Comparison of ENCODE assay signal across 12 cellular contexts in the genomic region with DNA sequence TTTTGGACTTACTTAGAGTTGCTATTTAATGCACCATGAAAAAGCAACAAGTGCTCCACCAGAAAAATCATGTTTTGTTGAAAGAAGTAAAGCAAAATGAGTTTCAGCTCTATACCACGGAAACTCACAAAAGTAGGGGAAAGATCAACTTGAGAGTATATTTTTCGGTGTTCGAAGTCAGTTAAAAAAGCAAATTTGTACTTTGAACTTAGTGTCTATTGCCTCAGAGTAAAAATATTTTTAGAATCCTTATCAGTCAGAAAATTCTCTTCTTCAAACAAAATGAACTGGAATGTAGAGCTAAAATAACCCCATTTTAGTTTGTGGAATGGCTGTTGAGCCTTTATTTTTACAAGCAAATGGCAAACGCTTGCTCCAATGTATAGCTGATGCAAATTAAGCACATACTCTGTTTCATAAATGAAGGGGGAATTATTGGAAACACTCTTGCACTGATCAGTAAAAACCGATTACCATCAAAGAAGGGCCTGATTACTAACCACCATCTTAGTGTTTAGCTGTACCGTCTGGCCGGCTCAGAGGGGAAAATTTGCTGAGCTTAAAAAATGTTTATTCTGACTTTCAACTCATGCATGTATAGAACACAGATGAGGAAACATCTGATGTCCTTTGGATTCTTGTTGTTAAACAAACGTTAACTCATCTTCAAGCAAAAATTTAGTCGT.
"Had no signal": no experiment of that assay in that cellular context is flagged by ENCODE, and none has a peak within 500 bp of the region (broad histone marks: within the 10 kb centered on the region; RNA-seq: fewer than 3 reads in every experiment).

No MANE protein-coding gene starts in this region.

- H3K27ac Mint-ChIP-seq: activated naive CD4-positive, alpha-beta T cell treated with anti-CD3 and anti-CD28 coated beads, Interleukin-2, amount 50 U/mL, for 24 hours; immature natural killer cell; natural killer cell treated with Interleukin-12 subunit alpha and Interleukin-12 subunit beta and Interleukin-15 and Interleukin-18, amount 100 ng/mL, for 72 hours had no signal

- H3K27me3 ChIP-seq: body of pancreas, stomach, tibial nerve had no signal

- H3K4me3 ChIP-seq: body of pancreas, stomach, tibial nerve had no signal

- H3K9me3 ChIP-seq: body of pancreas, stomach, tibial nerve had no signal

- H3K4me1 Mint-ChIP-seq: activated naive CD4-positive, alpha-beta T cell treated with anti-CD3 and anti-CD28 coated beads, Interleukin-2, amount 50 U/mL, for 24 hours; immature natural killer cell had no signal

- H3K4me1 ChIP-seq: stomach, tibial nerve had no signal

- H3K27ac ChIP-seq: body of pancreas, stomach, tibial nerve had no signal

- H3K36me3 ChIP-seq: stomach, tibial nerve had no signal

- H3K4me3 Mint-ChIP-seq: activated naive CD4-positive, alpha-beta T cell treated with anti-CD3 and anti-CD28 coated beads, Interleukin-2, amount 50 U/mL, for 24 hours; immature natural killer cell; natural killer cell treated with Interleukin-12 subunit alpha and Interleukin-12 subunit beta and Interleukin-15 and Interleukin-18, amount 100 ng/mL, for 72 hours had no signal

- ATAC-seq: activated CD4-positive, CD25-positive, alpha-beta regulatory T cell treated with anti-CD3 and anti-CD28 coated beads, Interleukin-2, amount 50 U/mL, for 24 hours; natural killer cell treated with Interleukin-12 subunit alpha and Interleukin-12 subunit beta and Interleukin-15 and Interleukin-18, amount 100 ng/mL, for 72 hours had no signal

- DNase-seq: activated effector memory CD4-positive, alpha-beta T cell treated with Interleukin-2 at 50 U/mL for 16 hours; activated T-cell treated with anti-CD3 and anti-CD28 coated beads, Interleukin-2, amount 50 U/mL, for 1 hour; glutamatergic neuron; immature natural killer cell; mammary epithelial cell; stimulated activated CD4-positive, alpha-beta T cell treated with anti-CD3 and anti-CD28 coated beads, Interleukin-4, amount 100 ng/mL, for 4 hours; stomach had no signal

- H3K36me3 Mint-ChIP-seq: activated naive CD4-positive, alpha-beta T cell treated with anti-CD3 and anti-CD28 coated beads, Interleukin-2, amount 50 U/mL, for 24 hours; immature natural killer cell; natural killer cell treated with Interleukin-12 subunit alpha and Interleukin-12 subunit beta and Interleukin-15 and Interleukin-18, amount 100 ng/mL, for 72 hours had no signal

- H3K27me3 Mint-ChIP-seq: activated naive CD4-positive, alpha-beta T cell treated with anti-CD3 and anti-CD28 coated beads, Interleukin-2, amount 50 U/mL, for 24 hours; natural killer cell treated with Interleukin-12 subunit alpha and Interleukin-12 subunit beta and Interleukin-15 and Interleukin-18, amount 100 ng/mL, for 72 hours had no signal
